Comparison of ENCODE assay signal across 22 cellular contexts in genomic region chr17:31530391-31530990, GRCh38.
"Had no signal": no experiment of that assay in that cellular context is flagged by ENCODE, and none has a peak within 500 bp of the region (broad histone marks: within the 10 kb centered on the region; RNA-seq: fewer than 3 reads in every experiment).

No MANE protein-coding gene starts in this region.

- H3K27ac ChIP-seq: hepatocyte, lower lobe of right lung, tibial artery, upper lobe of right lung had no signal

- H3K4me3 Mint-ChIP-seq: memory B cell; naive thymus-derived CD8-positive, alpha-beta T cell; stimulated activated memory B cell treated with anti-CD40 and anti-IgM and Interleukin-4, amounts not matched to agents 10 μg/mL and 1 μg/mL and 100 μg/mL, for 72 hours; stimulated activated naive CD8-positive, alpha-beta T cell treated with anti-CD3 and anti-CD28 coated beads, Interleukin-15, Interleukin-2, amounts not matched to agents 100 ng/mL and 50 ng/mL, for 24 hours had no signal

- ATAC-seq: left lobe of liver; naive thymus-derived CD8-positive, alpha-beta T cell; stimulated activated memory B cell treated with anti-CD40 and anti-IgM and Interleukin-4, amounts not matched to agents 10 μg/mL and 1 μg/mL and 100 μg/mL, for 72 hours; upper lobe of right lung had no signal

- H3K27me3 Mint-ChIP-seq: memory B cell; naive thymus-derived CD8-positive, alpha-beta T cell; stimulated activated memory B cell treated with anti-CD40 and anti-IgM and Interleukin-4, amounts not matched to agents 10 μg/mL and 1 μg/mL and 100 μg/mL, for 72 hours; stimulated activated naive CD8-positive, alpha-beta T cell treated with anti-CD3 and anti-CD28 coated beads, Interleukin-15, Interleukin-2, amounts not matched to agents 100 ng/mL and 50 ng/mL, for 24 hours had no signal

- H2AFZ ChIP-seq: hepatocyte had no signal

- H3K27me3 ChIP-seq: dorsolateral prefrontal cortex, hepatocyte, tibial artery, upper lobe of right lung had no signal

- H3K27ac Mint-ChIP-seq: memory B cell; stimulated activated memory B cell treated with anti-CD40 and anti-IgM and Interleukin-4, amounts not matched to agents 10 μg/mL and 1 μg/mL and 100 μg/mL, for 72 hours; stimulated activated naive CD8-positive, alpha-beta T cell treated with anti-CD3 and anti-CD28 coated beads, Interleukin-15, Interleukin-2, amounts not matched to agents 100 ng/mL and 50 ng/mL, for 24 hours had no signal

- H3K4me1 ChIP-seq: lower lobe of right lung, upper lobe of right lung had no signal

- H3K4me2 ChIP-seq: hepatocyte, smooth muscle cell had no signal

- H3K9me3 Mint-ChIP-seq: memory B cell; naive thymus-derived CD8-positive, alpha-beta T cell; stimulated activated memory B cell treated with anti-CD40 and anti-IgM and Interleukin-4, amounts not matched to agents 10 μg/mL and 1 μg/mL and 100 μg/mL, for 72 hours; stimulated activated naive CD8-positive, alpha-beta T cell treated with anti-CD3 and anti-CD28 coated beads, Interleukin-15, Interleukin-2, amounts not matched to agents 100 ng/mL and 50 ng/mL, for 24 hours had no signal

- DNase-seq: central memory CD4-positive, alpha-beta T cell; cortex of kidney; dorsolateral prefrontal cortex; effector CD8-positive, alpha-beta T cell; foreskin melanocyte; head of caudate nucleus; kidney glomerular epithelial cell; lower lobe of right lung; naive thymus-derived CD8-positive, alpha-beta T cell; occipital lobe; right cardiac atrium; stimulated activated CD4-positive, alpha-beta T cell treated with anti-CD3 and anti-CD28 coated beads, Interleukin-15, amount 100 ng/mL, for 24 hours; stimulated activated CD4-positive, alpha-beta T cell treated with anti-CD3 and anti-CD28 coated beads, Interleukin-1b, Interleukin-23, amount 100 ng/mL, for 48 hours; stimulated activated CD4-positive, alpha-beta T cell treated with anti-CD3 and anti-CD28 coated beads, Interleukin-4, amount 100 ng/mL, for 24 hours; tibial artery; upper lobe of right lung had no signal

- H3K9me3 ChIP-seq: lower lobe of right lung, tibial artery, upper lobe of right lung had no signal

- H3K4me3 ChIP-seq: dorsolateral prefrontal cortex, hepatocyte, lower lobe of right lung, smooth muscle cell, tibial artery, upper lobe of right lung had no signal
